1 cellular context compared by ENCODE assay signal in the genomic region with DNA sequence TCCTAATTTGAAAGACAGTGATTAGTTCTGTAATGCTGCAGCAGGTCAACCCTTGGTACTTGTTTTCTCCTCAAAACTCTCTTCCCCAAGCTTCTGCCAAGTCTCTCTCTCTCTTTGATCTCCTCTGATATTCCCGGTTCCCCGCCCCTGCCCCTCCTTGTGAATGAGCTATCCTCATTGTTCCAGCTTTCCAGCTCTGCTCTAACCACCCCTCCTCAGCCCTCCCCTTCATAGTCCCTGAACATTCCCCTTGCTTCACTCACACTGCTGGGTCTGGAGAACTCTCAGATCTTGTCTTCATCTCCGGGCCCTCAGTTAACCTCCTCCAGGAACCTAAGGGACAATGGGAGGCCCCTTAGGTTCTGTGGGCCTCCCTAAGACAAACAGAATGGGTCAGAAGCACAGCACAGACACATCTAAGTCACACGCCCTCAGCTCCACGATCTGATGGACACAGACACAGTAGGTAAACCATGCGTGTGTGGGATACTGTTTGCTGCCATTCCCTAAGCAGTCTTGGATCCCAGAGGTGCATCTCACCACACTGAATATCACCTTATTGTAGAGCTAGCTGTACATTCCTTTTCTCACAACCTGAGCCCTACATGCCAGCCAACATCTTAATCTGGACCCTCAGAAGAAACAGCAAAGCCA.
TF ChIP-seq lines count a peak whose summit lies in the region.

No MANE protein-coding gene starts in this region.

TF ChIP-seq in K562, 482 proteins besides CTCF, POLR2A, EP300 and RAD21 (continued from another document):
- TF ChIP-seq, protein P1, sequence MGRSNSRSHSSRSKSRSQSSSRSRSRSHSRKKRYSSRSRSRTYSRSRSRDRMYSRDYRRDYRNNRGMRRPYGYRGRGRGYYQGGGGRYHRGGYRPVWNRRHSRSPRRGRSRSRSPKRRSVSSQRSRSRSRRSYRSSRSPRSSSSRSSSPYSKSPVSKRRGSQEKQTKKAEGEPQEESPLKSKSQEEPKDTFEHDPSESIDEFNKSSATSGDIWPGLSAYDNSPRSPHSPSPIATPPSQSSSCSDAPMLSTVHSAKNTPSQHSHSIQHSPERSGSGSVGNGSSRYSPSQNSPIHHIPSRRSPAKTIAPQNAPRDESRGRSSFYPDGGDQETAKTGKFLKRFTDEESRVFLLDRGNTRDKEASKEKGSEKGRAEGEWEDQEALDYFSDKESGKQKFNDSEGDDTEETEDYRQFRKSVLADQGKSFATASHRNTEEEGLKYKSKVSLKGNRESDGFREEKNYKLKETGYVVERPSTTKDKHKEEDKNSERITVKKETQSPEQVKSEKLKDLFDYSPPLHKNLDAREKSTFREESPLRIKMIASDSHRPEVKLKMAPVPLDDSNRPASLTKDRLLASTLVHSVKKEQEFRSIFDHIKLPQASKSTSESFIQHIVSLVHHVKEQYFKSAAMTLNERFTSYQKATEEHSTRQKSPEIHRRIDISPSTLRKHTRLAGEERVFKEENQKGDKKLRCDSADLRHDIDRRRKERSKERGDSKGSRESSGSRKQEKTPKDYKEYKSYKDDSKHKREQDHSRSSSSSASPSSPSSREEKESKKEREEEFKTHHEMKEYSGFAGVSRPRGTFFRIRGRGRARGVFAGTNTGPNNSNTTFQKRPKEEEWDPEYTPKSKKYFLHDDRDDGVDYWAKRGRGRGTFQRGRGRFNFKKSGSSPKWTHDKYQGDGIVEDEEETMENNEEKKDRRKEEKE (IDR thresholded peaks at IDR 0.05; ENCODE audit: borderline replicate concordance in 1 of 2, control insufficient read depth in 1 of 2, low read depth in 2 of 2, low read length in 1 of 2): no peak
- TF ChIP-seq TCF7L2 (IDR thresholded peaks at IDR 0.05; ENCODE audit: low read depth, low read length) (no peak), NFXL1 (CRISPR knock-in tag; IDR thresholded peaks at IDR 0.05) (no peak), PPARD (CRISPR knock-in tag; IDR thresholded peaks at IDR 0.05) (no peak), CLOCK (CRISPR knock-in tag; IDR thresholded peaks at IDR 0.05; ENCODE audit: borderline replicate concordance) (no peak), MAFF (IDR thresholded peaks at IDR 0.05; ENCODE audit: low read length) (no peak), ILK (tag; IDR thresholded peaks at IDR 0.05; ENCODE audit: borderline replicate concordance, low read depth) (no peak), KDM5B (IDR thresholded peaks at IDR 0.05; ENCODE audit: insufficient replicate concordance, low read depth, low read length) (no peak)
TF ChIP-seq in K562: peak in this region for 0.
